17 cellular contexts compared by ENCODE assay signal in genomic region chr2:127626175-127626574, GRCh38. TPM values are rescaled to one million over a fixed set of nuclear protein-coding genes. Genes with fewer than 3 reads are reported as not detected.
"Had no signal": no experiment of that assay in that cellular context is flagged by ENCODE, and none has a peak within 500 bp of the region (broad histone marks: within the 10 kb centered on the region; RNA-seq: fewer than 3 reads in every experiment).

No MANE protein-coding gene starts in this region.

- H3K4me3 Mint-ChIP-seq: activated CD8-positive, alpha-beta memory T cell treated with anti-CD3 and anti-CD28 coated beads, Interleukin-2, amount 10 ng/mL, durations not matched to agents 7 days and 5 days; activated T-helper 1 cell treated with anti-CD3 and anti-CD28 coated beads, Interleukin-12 subunit alpha, Interleukin-12 subunit beta, Interleukin-2, Interleukin-4 antibody, amounts not matched to agents 30 ng/mL and 10 ng/mL and 1 ng/mL, durations not matched to agents 14 hours and 24 hours and 36 hours; brain; mesothelial cell of epicardium had no signal

- H3K9me3 ChIP-seq: gastroesophageal sphincter, right atrium auricular region had no signal

- ATAC-seq: activated CD8-positive, alpha-beta memory T cell treated with anti-CD3 and anti-CD28 coated beads, Interleukin-2, amount 10 ng/mL, durations not matched to agents 7 days and 5 days; activated naive CD4-positive, alpha-beta T cell treated with anti-CD3 and anti-CD28 coated beads, Interleukin-2, amount 50 U/mL, for 72 hours; gastroesophageal sphincter had no signal

- H3K27ac ChIP-seq: gastroesophageal sphincter, right atrium auricular region had no signal

- H3K4me3 ChIP-seq: gastroesophageal sphincter, right atrium auricular region had no signal

- H3K9me3 Mint-ChIP-seq: activated naive CD4-positive, alpha-beta T cell treated with anti-CD3 and anti-CD28 coated beads, Interleukin-2, amount 50 U/mL, for 72 hours; activated T-helper 1 cell treated with anti-CD3 and anti-CD28 coated beads, Interleukin-12 subunit alpha, Interleukin-12 subunit beta, Interleukin-2, Interleukin-4 antibody, amounts not matched to agents 30 ng/mL and 10 ng/mL and 1 ng/mL, durations not matched to agents 14 hours and 24 hours and 36 hours; mesothelial cell of epicardium had no signal

- H3K27ac Mint-ChIP-seq: activated CD8-positive, alpha-beta memory T cell treated with anti-CD3 and anti-CD28 coated beads, Interleukin-2, amount 10 ng/mL, durations not matched to agents 7 days and 5 days; activated T-helper 1 cell treated with anti-CD3 and anti-CD28 coated beads, Interleukin-12 subunit alpha, Interleukin-12 subunit beta, Interleukin-2, Interleukin-4 antibody, amounts not matched to agents 30 ng/mL and 10 ng/mL and 1 ng/mL, durations not matched to agents 14 hours and 24 hours and 36 hours; mesothelial cell of epicardium had no signal

- H3K4me1 Mint-ChIP-seq: activated CD8-positive, alpha-beta memory T cell treated with anti-CD3 and anti-CD28 coated beads, Interleukin-2, amount 10 ng/mL, durations not matched to agents 7 days and 5 days; mesothelial cell of epicardium had no signal

- DNase-seq: activated CD4-positive, alpha-beta T cell treated with anti-CD3 and anti-CD28 coated beads, Interleukin-2, amount 50 U/mL, for 48 hours; activated CD4-positive, CD25-positive, alpha-beta regulatory T cell treated with anti-CD3 and anti-CD28 coated beads, Interleukin-2, amount 50 U/mL, for 72 hours; activated CD8-positive, alpha-beta memory T cell treated with anti-CD3 and anti-CD28 coated beads, Interleukin-2, amount 10 ng/mL, durations not matched to agents 7 days and 5 days; amniotic stem cell; dermis blood vessel endothelial cell; kidney; stimulated activated CD4-positive, alpha-beta T cell treated with anti-CD3 and anti-CD28 coated beads, Interleukin-1b, Interleukin-23, amount 100 ng/mL, for 48 hours; stimulated activated naive CD4-positive, alpha-beta T cell; substantia nigra; trophoblast cell had no signal

- H3K36me3 Mint-ChIP-seq: activated CD8-positive, alpha-beta memory T cell treated with anti-CD3 and anti-CD28 coated beads, Interleukin-2, amount 10 ng/mL, durations not matched to agents 7 days and 5 days; activated naive CD4-positive, alpha-beta T cell treated with anti-CD3 and anti-CD28 coated beads, Interleukin-2, amount 50 U/mL, for 72 hours; brain; mesothelial cell of epicardium had no signal

- H3K27me3 Mint-ChIP-seq: activated CD8-positive, alpha-beta memory T cell treated with anti-CD3 and anti-CD28 coated beads, Interleukin-2, amount 10 ng/mL, durations not matched to agents 7 days and 5 days had no signal

- H3K27me3 ChIP-seq: right atrium auricular region had no signal

- H3K36me3 ChIP-seq: gastroesophageal sphincter, right atrium auricular region had no signal

RNA-seq across cellular contexts. Expression of gene GPR17, which starts 19.8 kb away (rescaled TPM):
- total RNA-seq: activated CD8-positive, alpha-beta memory T cell treated with anti-CD3 and anti-CD28 coated beads, Interleukin-2, amount 10 ng/mL, durations not matched to agents 7 days and 5 days; activated naive CD4-positive, alpha-beta T cell treated with anti-CD3 and anti-CD28 coated beads, Interleukin-2, amount 50 U/mL, for 72 hours; activated T-helper 1 cell treated with anti-CD3 and anti-CD28 coated beads, Interleukin-12 subunit alpha, Interleukin-12 subunit beta, Interleukin-2, Interleukin-4 antibody, amounts not matched to agents 30 ng/mL and 10 ng/mL and 1 ng/mL, durations not matched to agents 14 hours and 24 hours and 36 hours; dermis blood vessel endothelial cell; epithelial cell of proximal tubule; mesothelial cell of epicardium had no signal
